ENCODE assay signal across 8 cellular contexts in the genomic region with DNA sequence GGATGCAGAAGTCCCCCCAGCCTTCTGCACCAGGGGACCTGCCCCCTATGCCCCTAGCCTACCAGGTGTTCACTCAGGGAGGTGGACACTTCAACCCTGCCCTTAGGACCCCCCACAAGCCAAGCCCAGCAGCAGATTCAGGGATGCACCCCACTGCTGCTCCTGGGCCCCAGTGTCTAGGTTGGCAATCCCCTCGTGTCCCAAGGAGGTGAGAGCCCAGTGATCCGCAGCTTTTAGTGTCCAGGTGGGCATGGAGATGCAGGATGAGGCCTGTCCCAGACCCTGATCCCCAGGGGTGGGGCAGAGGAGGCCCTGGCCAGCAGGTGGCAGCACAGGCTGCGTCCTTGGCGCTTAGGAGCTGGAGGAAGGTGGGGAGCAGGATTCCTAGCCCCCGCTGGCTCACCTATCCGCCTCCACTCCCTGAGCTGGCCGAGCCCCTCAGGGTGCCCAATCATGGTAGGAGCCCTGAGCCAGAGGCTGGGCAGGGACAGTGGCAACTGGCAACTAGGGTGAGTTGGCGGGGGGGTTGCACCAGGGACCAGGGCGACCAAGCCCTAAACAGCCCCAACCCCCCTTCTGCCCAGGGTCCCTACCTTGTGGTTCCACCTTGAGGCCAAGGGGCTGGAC. TPM values are rescaled to one million over a fixed set of nuclear protein-coding genes. Genes with fewer than 3 reads are reported as not detected.
A peak's percentile ranks its signal among the peaks of the same experiment; 100 is the strongest.
DNase-seq lines count a peak whose midpoint lies in the region; ATAC-seq and TF ChIP-seq lines count a peak whose summit lies in the region.

No MANE protein-coding gene starts in this region.

- peak; percentile 93 for TF ChIP-seq CTCF in brain microvascular endothelial cell (IDR thresholded peaks at IDR 0.05; ENCODE audit: low read depth, low read length, missing control alignments)

- DNase-seq in CD8-positive, alpha-beta memory T cell, result peak; percentile 46 to 70 (median 52)
- peak; percentile 59 for DNase-seq in HT-29 (ENCODE audit: low spot score)
- DNase-seq in T-cell, result peak in 28 of 34 experiments; percentile 20 to 66 (median 49)
- no peak for DNase-seq in brain microvascular endothelial cell
- DNase-seq in inferior parietal cortex (ENCODE audit: extremely low spot score), result peak; percentile 70
- peak; percentile 40 to 57 for DNase-seq in stimulated activated CD4-positive, alpha-beta T cell treated with anti-CD3 and anti-CD28 coated beads, Interleukin-1b, Interleukin-23, amount 100 ng/mL, for 4 hours (ENCODE audit: low read depth in 2 of 2)

- H3K4me1 ChIP-seq in CD8-positive, alpha-beta memory T cell (ENCODE audit: insufficient read depth, low read length), result peaks cover 13% of the 10 kb centered on the region

- no peaks in the 10 kb centered on the region for H3K27me3 ChIP-seq in CD8-positive, alpha-beta memory T cell (ENCODE audit: insufficient read depth, low read length, poor library complexity, severe bottlenecking)
- peaks cover 11% of the 10 kb centered on the region for H3K27me3 ChIP-seq in brain microvascular endothelial cell (replicated peaks)

- no peaks in the 10 kb centered on the region for H3K36me3 Mint-ChIP-seq in CD8-positive, alpha-beta memory T cell
- H3K36me3 Mint-ChIP-seq in T-cell, result no peaks in the 10 kb centered on the region

- no peaks in the 10 kb centered on the region for H3K36me3 ChIP-seq in CD8-positive, alpha-beta memory T cell (ENCODE audit: insufficient read depth, low read length)
- H3K36me3 ChIP-seq in brain microvascular endothelial cell (replicated peaks), result no peaks in the 10 kb centered on the region

- H3K27ac Mint-ChIP-seq in CD8-positive, alpha-beta memory T cell, result no peak overlapping the region
- H3K27ac Mint-ChIP-seq in T-cell, result no peak overlapping the region

- peak overlapping the region in 1 of 7 donors; percentile 88 for H3K4me3 Mint-ChIP-seq in CD8-positive, alpha-beta memory T cell
- peak overlapping the region in 1 of 3 donors; percentile 63 for H3K4me3 Mint-ChIP-seq in T-cell

- H3K27me3 Mint-ChIP-seq in CD8-positive, alpha-beta memory T cell, result peaks cover 1 to 7% of the 10 kb centered on the region in 2 donors
- peaks cover under 1 to 9% of the 10 kb centered on the region in 2 donors for H3K27me3 Mint-ChIP-seq in T-cell

- H3K9me3 Mint-ChIP-seq in CD8-positive, alpha-beta memory T cell, result no peaks in the 10 kb centered on the region
- H3K9me3 Mint-ChIP-seq in T-cell, result no peaks in the 10 kb centered on the region

- no peaks in the 10 kb centered on the region for H3K9me3 ChIP-seq in CD8-positive, alpha-beta memory T cell (ENCODE audit: low read length)

- in situ Hi-C loops in brain microvascular endothelial cell (cut with HindIII; ENCODE audit: low pct_ligation_motif_present, low sequenced_read_pairs), result no loop called here

- H3K27ac ChIP-seq in CD8-positive, alpha-beta memory T cell (ENCODE audit: low read depth, low read length), result peak overlapping the region; percentile 6
- no peak overlapping the region for H3K27ac ChIP-seq in brain microvascular endothelial cell

- CTCF ChIA-PET in CD8-positive, alpha-beta memory T cell (lab: Charles Lee), result interaction anchor here (0.6 to 5.5 kb wide), 13 partner anchors 9 to 117 kb away, joined by 3 to 61 read pairs (median 5); partner anchors contain the start of gene TRMT61A
- CTCF ChIA-PET in T-cell (lab: Charles Lee), result interaction anchor here (0.5 to 1.7 kb wide), 4 partner anchors 25 to 59 kb away, joined by 3 to 5 read pairs (median 4); no protein-coding TSS in a partner anchor

- POLR2A ChIA-PET in CD8-positive, alpha-beta memory T cell (lab: Charles Lee), result interaction anchor here (0.6 to 0.7 kb wide), 2 partner anchors 21 to 335 kb away, joined by 3 read pairs; no protein-coding TSS in a partner anchor
- POLR2A ChIA-PET in T-cell (lab: Charles Lee), result no interaction called here

- ATAC-seq in T-cell (replicated peaks in 1 of 4) (peak in 3 of 4 experiments; percentile 25 to 43 (median 36)), HG03354 (IDR thresholded peaks at IDR 0.05; ENCODE audit: poor library complexity, severe bottlenecking, unreplicated experiment) (no peak), HG02970 (IDR thresholded peaks at IDR 0.05; ENCODE audit: low FRiP score, unreplicated experiment) (no peak)

- H3K4me1 Mint-ChIP-seq in CD8-positive, alpha-beta memory T cell, result peaks cover 0 to 16% (median 8%) of the 10 kb centered on the region in 3 donors
- peaks cover 10 to 17% (median 11%) of the 10 kb centered on the region in 3 donors for H3K4me1 Mint-ChIP-seq in T-cell

- H3K4me3 ChIP-seq in CD8-positive, alpha-beta memory T cell (ENCODE audit: low read length), result no peak overlapping the region
- H3K4me3 ChIP-seq in brain microvascular endothelial cell (ENCODE audit: low read depth, low read length), result no peak overlapping the region

RNA-seq across cellular contexts. Expression of gene CKB, which starts 4.1 kb away (rescaled TPM):
- 1 to 10 TPM; 1.5 to 2.7 TPM for total RNA-seq in CD8-positive, alpha-beta memory T cell
- 1.1 TPM for polyA plus RNA-seq in CD8-positive, alpha-beta memory T cell
- 446 and 513 TPM in 2 replicates for total RNA-seq in HT-29 (2014; rRNA removed; shearing (Covaris generic))
- 1 to 10 TPM; 4.7 to 7.6 (median 6.6) TPM for total RNA-seq in T-cell

RNA-seq across cellular contexts. Expression of gene TRMT61A, which starts 10.5 kb away (rescaled TPM):
- total RNA-seq in CD8-positive, alpha-beta memory T cell, result 10 to 100 TPM; 28.4 to 29.5 TPM
- 8.2 TPM for polyA plus RNA-seq in CD8-positive, alpha-beta memory T cell
- 49.8 and 50.8 TPM in 2 replicates for total RNA-seq in HT-29 (2014; rRNA removed; shearing (Covaris generic))
- 10 to 100 TPM; 10.0 to 20.3 (median 17.6) TPM for total RNA-seq in T-cell

RNA-seq across cellular contexts. Expression of gene BAG5, which starts 43.9 kb away (rescaled TPM):
- 10 to 100 TPM; 35.9 to 38.1 TPM for total RNA-seq in CD8-positive, alpha-beta memory T cell
- polyA plus RNA-seq in CD8-positive, alpha-beta memory T cell, result 40.7 TPM
- total RNA-seq in HT-29 (2014; rRNA removed; shearing (Covaris generic)), result 11.7 and 12.1 TPM in 2 replicates
- 10 to 100 TPM; 28.2 to 36.3 (median 31.1) TPM for total RNA-seq in T-cell

RNA-seq across cellular contexts. Expression of gene COA8, which starts 44.2 kb away (rescaled TPM):
- 10 to 100 TPM; 42.9 to 43.5 TPM for total RNA-seq in CD8-positive, alpha-beta memory T cell
- polyA plus RNA-seq in CD8-positive, alpha-beta memory T cell, result 64.4 TPM
- 11.2 and 15.3 TPM in 2 replicates for total RNA-seq in HT-29 (2014; rRNA removed; shearing (Covaris generic))
- 10 to 100 TPM; 17.7 to 27.5 (median 22.3) TPM for total RNA-seq in T-cell

Comparison
In these comparisons a context has a peak if more than half of its experiments do, and no peak if none do; other contexts are left out.
1. ATAC-seq: peak in T-cell (3 of 4); none in HG03354 (single experiment) and HG02970 (single experiment).
2. RNA of gene CKB, which starts 4.1 kb away (total RNA-seq): 446 to 513 TPM in HT-29; 4.7 to 7.6 TPM in T-cell and 1.5 to 2.7 TPM in CD8-positive, alpha-beta memory T cell; every median in the first group is over 10 times any median in the second.